Comparison of ENCODE assay signal across 7 cellular contexts in genomic region chr11:68344821-68345220, GRCh38. TPM values are rescaled to one million over a fixed set of nuclear protein-coding genes. Genes with fewer than 3 reads are reported as not detected.
DNase-seq lines count a peak whose midpoint lies in the region; ATAC-seq and TF ChIP-seq lines count a peak whose summit lies in the region.
"Not testable (repeated sequence)": the region's sequence is repeated elsewhere in the genome, so short reads cannot be mapped to it uniquely, and the experiment has no call there.

No MANE protein-coding gene starts in this region.

- WGBS in gastroesophageal sphincter (ENCODE audit: low coverage in 1 of 2), 2 donors = 92 to 100% methylated on average over 2 of the region's 7 CpGs
- WGBS in sigmoid colon, 2 donors = 97% methylated on average over 7 of the region's 7 CpGs

- not testable (repeated sequence) for H3K4me3 ChIP-seq in BLaER1, PC-9, gastroesophageal sphincter, sigmoid colon

- peaks cover 47% of the 10 kb centered on the region for H3K36me3 ChIP-seq in BLaER1
- not testable (repeated sequence) for H3K36me3 ChIP-seq in PC-9 (ENCODE audit: low read depth); gastroesophageal sphincter; sigmoid colon

- POLR2A ChIA-PET in PC-9 (lab: Charles Lee; ENCODE audit: unreplicated experiment) = interaction anchor here (0.6 to 0.7 kb wide), 2 partner anchors 33 to 335 kb away, joined by 3 to 4 read pairs; partner anchors contain the start of genes ALDH3B1 and LRP5

- not testable (repeated sequence) for DNase-seq in PC-9; endothelial cell (ENCODE audit: low spot score); osteocyte (ENCODE audit: extremely low spot score, unreplicated experiment); sigmoid colon

- not testable (repeated sequence) for H2AFZ ChIP-seq in PC-9

- peaks cover 100% of the 10 kb centered on the region for H4K20me1 ChIP-seq in BLaER1
- H4K20me1 ChIP-seq in PC-9 (ENCODE audit: insufficient read depth) = peaks cover 30% of the 10 kb centered on the region

- H3K27me3 ChIP-seq in BLaER1; PC-9 (ENCODE audit: insufficient read depth, low read depth); gastroesophageal sphincter; sigmoid colon: not testable (repeated sequence)

- not testable (repeated sequence) for H3K9ac ChIP-seq in BLaER1

- H3K4me1 ChIP-seq in BLaER1 (peaks cover 90% of the 10 kb centered on the region), PC-9 (replicated peaks; ENCODE audit: insufficient read depth) (peaks cover 56% of the 10 kb centered on the region), gastroesophageal sphincter (peaks cover 0 to 91% (median 29%) of the 10 kb centered on the region in 3 donors), sigmoid colon (peaks cover 0 to 74% (median 68%) of the 10 kb centered on the region in 4 donors)

- not testable (repeated sequence) for H3K27me3 Mint-ChIP-seq in endothelial cell (ENCODE audit: unreplicated experiment); nephron (ENCODE audit: low read depth); osteocyte (ENCODE audit: unreplicated experiment)

- not testable (repeated sequence) for H3K9me2 ChIP-seq in PC-9 (ENCODE audit: insufficient read depth)

- H3K4me2 ChIP-seq in BLaER1 = peak overlapping the region; percentile 95; the same call in 1 of the 2 replicates
- H3K4me2 ChIP-seq in PC-9 = peak overlapping the region; percentile 87; the same call in 1 of the 2 replicates

- peak overlapping the region; percentile 38 for H3K4me3 Mint-ChIP-seq in endothelial cell (ENCODE audit: unreplicated experiment)
- H3K4me3 Mint-ChIP-seq in nephron; osteocyte (ENCODE audit: unreplicated experiment): not testable (repeated sequence)

- peaks cover 79% of the 10 kb centered on the region for H3K79me2 ChIP-seq in PC-9 (ENCODE audit: low read depth)

- not testable (repeated sequence) for TF ChIP-seq CTCF in PC-9 (conservative IDR thresholded peaks at IDR 0.05); endothelial cell (IDR thresholded peaks at IDR 0.05; ENCODE audit: unreplicated experiment); gastroesophageal sphincter (IDR thresholded peaks at IDR 0.05); nephron (IDR thresholded peaks at IDR 0.05; ENCODE audit: unreplicated experiment in 3 of 3); osteocyte (IDR thresholded peaks at IDR 0.05); sigmoid colon (IDR thresholded peaks at IDR 0.05)

- H3K27ac ChIP-seq in BLaER1, PC-9: not testable (repeated sequence)
- H3K27ac ChIP-seq in gastroesophageal sphincter (peak overlapping the region in 3 of 4 donors; percentile 4 to 86 (median 19)), sigmoid colon (peak overlapping the region in 3 of 4 donors; percentile 78 to 86 (median 83))

- H3K9me3 ChIP-seq in BLaER1; PC-9 (ENCODE audit: insufficient read depth, low read depth); gastroesophageal sphincter; sigmoid colon: not testable (repeated sequence)

- intact Hi-C loops in PC-9 (cut with micrococcal nuclease; ENCODE audit: unreplicated experiment) = loop anchor here (1.0 to 5.0 kb wide), 3 partner anchors 35 to 73 kb away; partner anchors contain the start of gene C11orf24
- intact Hi-C loops in sigmoid colon (cut with DNase I) = not testable (repeated sequence)

- not testable (repeated sequence) for TF ChIP-seq POLR2A in gastroesophageal sphincter (IDR thresholded peaks at IDR 0.05); sigmoid colon (IDR thresholded peaks at IDR 0.05)

- TF ChIP-seq EP300 in gastroesophageal sphincter (IDR thresholded peaks at IDR 0.05); sigmoid colon (IDR thresholded peaks at IDR 0.05): not testable (repeated sequence)

- H3K36me3 Mint-ChIP-seq in endothelial cell (ENCODE audit: low read depth, unreplicated experiment); osteocyte (ENCODE audit: unreplicated experiment): not testable (repeated sequence)
- peaks cover 36% of the 10 kb centered on the region for H3K36me3 Mint-ChIP-seq in nephron (ENCODE audit: low read depth)

- H3F3A ChIP-seq in PC-9 (ENCODE audit: insufficient read depth, low read depth) = peaks cover 46% of the 10 kb centered on the region

- ATAC-seq in gastroesophageal sphincter = not testable (repeated sequence)

- not testable (repeated sequence) for H3K27ac Mint-ChIP-seq in endothelial cell (ENCODE audit: unreplicated experiment)
- peak overlapping the region in 2 of 3 experiments; percentile 84 to 90 for H3K27ac Mint-ChIP-seq in nephron
- H3K27ac Mint-ChIP-seq in osteocyte (ENCODE audit: unreplicated experiment) = peak overlapping the region; percentile 55

- H3K4me1 Mint-ChIP-seq in endothelial cell (ENCODE audit: unreplicated experiment) (peaks cover 19% of the 10 kb centered on the region), nephron (peaks cover 41% of the 10 kb centered on the region), osteocyte (ENCODE audit: unreplicated experiment) (peaks cover 71% of the 10 kb centered on the region)

- H3K9me3 Mint-ChIP-seq in endothelial cell (ENCODE audit: unreplicated experiment); nephron; osteocyte (ENCODE audit: unreplicated experiment): not testable (repeated sequence)

- CTCF ChIA-PET in PC-9 (lab: Charles Lee) = not testable (repeated sequence)

- BruUV-seq in PC-9 (replicated peaks; lab: Mats Ljungman, UMichigan) = not testable (repeated sequence)

RNA-seq across cellular contexts. Expression of gene LRP5, which starts 32.4 kb away (rescaled TPM):
- total RNA-seq in PC-9 (2021) = 112 and 129 TPM in 2 replicates
- 72.3 TPM for total RNA-seq in endothelial cell (ENCODE audit: unreplicated experiment)
- total RNA-seq in gastroesophageal sphincter = 10 to 100 TPM; 32.6 to 68.9 (median 42.5) TPM
- total RNA-seq in osteocyte = 162 and 179 TPM in 2 replicates
- total RNA-seq in sigmoid colon = 10 to 100 TPM; 18.3 to 43.8 (median 29.2) TPM
- polyA plus RNA-seq in sigmoid colon = 10 to 100 TPM; 18.0 to 63.1 (median 20.4) TPM
